Comparison of ENCODE assay signal across 25 cellular contexts in genomic region chr5:92081958-92082712, GRCh38.
A peak's percentile ranks its signal among the peaks of the same experiment; 100 is the strongest.
DNase-seq lines count a peak whose midpoint lies in the region; ATAC-seq, FAIRE-seq and TF ChIP-seq lines count a peak whose summit lies in the region.
"Had no signal": no experiment of that assay in that cellular context is flagged by ENCODE, and none has a peak within 500 bp of the region (broad histone marks: within the 10 kb centered on the region; RNA-seq: fewer than 3 reads in every experiment).

No MANE protein-coding gene starts in this region.

- no peak overlapping the region for H3K9ac ChIP-seq in H1 (replicated peaks in 1 of 4; ENCODE audit: extremely low read depth in 1 of 4, low read depth in 3 of 4, low read length in 3 of 4)

- H3K18ac ChIP-seq in H1 (ENCODE audit: extremely low read depth, low read length), result no peak overlapping the region

- no peak overlapping the region for H3K27ac ChIP-seq in GM23338 (ENCODE audit: low read depth)
- no peak overlapping the region for H3K27ac ChIP-seq in PC-9
- H3K27ac ChIP-seq in H1 (ENCODE audit: low read depth, low read length), result no peak overlapping the region
- H3K27ac ChIP-seq: heart left ventricle, left ventricle myocardium inferior, upper lobe of left lung had no signal

- no peak overlapping the region for H3K4ac ChIP-seq in H1 (replicated peaks; ENCODE audit: insufficient read length, low read depth, low read length)

- no peaks in the 10 kb centered on the region; the same call in 2 of the 3 replicates for H3K9me3 Mint-ChIP-seq in GM23338
- peaks cover 10% of the 10 kb centered on the region for H3K9me3 Mint-ChIP-seq in progenitor cell of endocrine pancreas (ENCODE audit: low read depth)
- H3K9me3 Mint-ChIP-seq: activated T-cell treated with anti-CD3 and anti-CD28 coated beads, Interleukin-2, amount 50 U/mL, for 24 hours had no signal

- no peak overlapping the region for H3K4me3 Mint-ChIP-seq in GM23338
- H3K4me3 Mint-ChIP-seq in progenitor cell of endocrine pancreas (ENCODE audit: low read depth), result peak overlapping the region; percentile 39
- H3K4me3 Mint-ChIP-seq: activated T-cell treated with anti-CD3 and anti-CD28 coated beads, Interleukin-2, amount 50 U/mL, for 24 hours; CD4-positive, CD25-positive, alpha-beta regulatory T cell; dendritic cell treated with granulocyte-macrophage colony-stimulating factor and Interleukin-4, amounts not matched to agents 40 ng/mL and 50 ng/mL, for 4 days; nephron had no signal

- no peaks in the 10 kb centered on the region for H3K23me2 ChIP-seq in H1 (ENCODE audit: low read depth, low read length)

- H4K91ac ChIP-seq in H1 (replicated peaks; ENCODE audit: insufficient read length, low read length), result no peak overlapping the region

- no peak overlapping the region for H2BK5ac ChIP-seq in H1 (ENCODE audit: low read depth, low read length)

- H3K79me2 ChIP-seq in GM23338 (replicated peaks; ENCODE audit: insufficient read depth), result no peaks in the 10 kb centered on the region
- H3K79me2 ChIP-seq in PC-9 (ENCODE audit: low read depth), result no peaks in the 10 kb centered on the region
- no peaks in the 10 kb centered on the region for H3K79me2 ChIP-seq in H1 (ENCODE audit: control insufficient read depth in 1 of 2, insufficient read depth in 2 of 2, low read length in 2 of 2)

- TF ChIP-seq RAD21 in H1 (IDR thresholded peaks at IDR 0.05 in 1 of 2, conservative IDR thresholded peaks at IDR 0.05 in 1 of 2; ENCODE audit: low read depth in 2 of 2, low read length in 2 of 2), result no peak

- H3F3A ChIP-seq in GM23338 (replicated peaks; ENCODE audit: low read depth) (no peaks in the 10 kb centered on the region), PC-9 (ENCODE audit: insufficient read depth, low read depth) (no peaks in the 10 kb centered on the region)

- H3K4me1 ChIP-seq in GM23338 (ENCODE audit: insufficient read depth) (no peaks in the 10 kb centered on the region), PC-9 (replicated peaks; ENCODE audit: insufficient read depth) (no peaks in the 10 kb centered on the region), H1 (replicated peaks in 1 of 4; ENCODE audit: control insufficient read depth in 3 of 4, insufficient read depth in 4 of 4, low read length in 3 of 4) (no peaks in the 10 kb centered on the region)
- H3K4me1 ChIP-seq: heart left ventricle, left ventricle myocardium inferior, upper lobe of left lung had no signal

- DNase-seq in GM23338 (ENCODE audit: low spot score) (no peak), PC-9 (no peak), H1 (ENCODE audit: low read depth in 1 of 2, low spot score in 2 of 2) (no peak), progenitor cell of endocrine pancreas (ENCODE audit: low spot score, unreplicated experiment) (no peak), posterior cingulate gyrus (no peak), left lobe of liver (ENCODE audit: low spot score) (no peak)
- no peak for DNase-seq in stimulated activated CD4-positive, alpha-beta T cell treated with anti-CD3 and anti-CD28 coated beads, Interleukin-12 subunit alpha, Interleukin-12 subunit beta, amount 100 ng/mL, for 4 hours
- DNase-seq: activated CD8-positive, alpha-beta memory T cell treated with anti-CD3 and anti-CD28 coated beads for 24 hours; activated naive CD4-positive, alpha-beta T cell; activated T-cell treated with anti-CD3 and anti-CD28 coated beads, Interleukin-2, amount 50 U/mL, for 24 hours; CD4-positive, CD25-positive, alpha-beta regulatory T cell; heart left ventricle; left ventricle myocardium inferior; NCI-H1105 treated with DMSO at 0.1 percent for 48 hours; NCI-H2081 treated with DMSO at 0.1 percent for 48 hours; NCI-H446; RPMI8226; stimulated activated CD4-positive, alpha-beta T cell treated with anti-CD3 and anti-CD28 coated beads, Interleukin-15, amount 100 ng/mL, for 24 hours; SW 1271 had no signal

- H2BK15ac ChIP-seq in H1 (ENCODE audit: low read length), result no peak overlapping the region

- H3K4me3 ChIP-seq in GM23338 (no peak overlapping the region), PC-9 (peak overlapping the region; percentile 18; the same call in 1 of the 2 replicates), H1 (ENCODE audit: extremely low read depth in 1 of 4, insufficient read depth in 2 of 4, low read depth in 3 of 4, low read length in 4 of 4) (no peak overlapping the region)
- H3K4me3 ChIP-seq: heart left ventricle, left ventricle myocardium inferior, upper lobe of left lung had no signal

- no peak overlapping the region for H3K27ac Mint-ChIP-seq in GM23338
- peak overlapping the region; percentile 85 for H3K27ac Mint-ChIP-seq in progenitor cell of endocrine pancreas
- H3K27ac Mint-ChIP-seq: activated T-cell treated with anti-CD3 and anti-CD28 coated beads, Interleukin-2, amount 50 U/mL, for 24 hours; CD4-positive, CD25-positive, alpha-beta regulatory T cell; dendritic cell treated with granulocyte-macrophage colony-stimulating factor and Interleukin-4, amounts not matched to agents 40 ng/mL and 50 ng/mL, for 4 days; nephron had no signal

- H3K27me3 Mint-ChIP-seq in GM23338 (ENCODE audit: insufficient read depth, low read depth, poor library complexity), result no peaks in the 10 kb centered on the region
- no peaks in the 10 kb centered on the region for H3K27me3 Mint-ChIP-seq in progenitor cell of endocrine pancreas
- H3K27me3 Mint-ChIP-seq: activated T-cell treated with anti-CD3 and anti-CD28 coated beads, Interleukin-2, amount 50 U/mL, for 24 hours; CD4-positive, CD25-positive, alpha-beta regulatory T cell; dendritic cell treated with granulocyte-macrophage colony-stimulating factor and Interleukin-4, amounts not matched to agents 40 ng/mL and 50 ng/mL, for 4 days had no signal

- H3K14ac ChIP-seq in H1 (ENCODE audit: insufficient read length), result no peak overlapping the region

- H2BK12ac ChIP-seq in H1 (ENCODE audit: low read depth, low read length), result no peak overlapping the region

- H3K36me3 ChIP-seq in GM23338 (ENCODE audit: insufficient read depth) (no peaks in the 10 kb centered on the region), PC-9 (ENCODE audit: low read depth) (no peaks in the 10 kb centered on the region), H1 (ENCODE audit: control insufficient read depth in 2 of 4, insufficient read depth in 4 of 4, low read length in 3 of 4) (no peaks in the 10 kb centered on the region)
- H3K36me3 ChIP-seq: heart left ventricle, left ventricle myocardium inferior, upper lobe of left lung had no signal

- CTCF ChIA-PET in PC-9 (lab: Charles Lee) (no interaction called here), H1 (lab: Charles Lee; ENCODE audit: partially characterized antibody) (no interaction called here)

- no peak overlapping the region for H3K4me2 ChIP-seq in GM23338
- H3K4me2 ChIP-seq in PC-9, result peak overlapping the region; percentile 69
- H3K4me2 ChIP-seq in H1 (ENCODE audit: insufficient read depth in 1 of 2, low read depth in 2 of 2, low read length in 2 of 2), result no peak overlapping the region

- ATAC-seq in GM23338 (no peak), left lobe of liver (no peak)
- ATAC-seq: heart left ventricle, sciatic nerve had no signal

- no peak overlapping the region for H4K8ac ChIP-seq in H1 (ENCODE audit: extremely low read depth, insufficient read depth, low read length)

- H3K27me3 ChIP-seq in GM23338 (ENCODE audit: insufficient read depth) (no peaks in the 10 kb centered on the region), PC-9 (ENCODE audit: insufficient read depth, low read depth) (no peaks in the 10 kb centered on the region), H1 (replicated peaks in 1 of 4; ENCODE audit: control insufficient read depth in 3 of 4, extremely low read depth in 1 of 4, insufficient read depth in 3 of 4, low read length in 3 of 4) (no peaks in the 10 kb centered on the region)
- H3K27me3 ChIP-seq: heart left ventricle, upper lobe of left lung had no signal

- H2AFZ ChIP-seq in GM23338 (peak overlapping the region; percentile 64), PC-9 (peak overlapping the region; percentile 61), H1 (ENCODE audit: low read length) (peak overlapping the region; percentile 64; the same call in 1 of the 2 replicates)

- H4K20me1 ChIP-seq in GM23338 (replicated peaks; ENCODE audit: insufficient read depth), result no peaks in the 10 kb centered on the region
- no peaks in the 10 kb centered on the region for H4K20me1 ChIP-seq in PC-9 (ENCODE audit: insufficient read depth)
- H4K20me1 ChIP-seq in H1 (replicated peaks in 1 of 2; ENCODE audit: control insufficient read depth in 1 of 2, insufficient read depth in 2 of 2, low read length in 2 of 2), result no peaks in the 10 kb centered on the region

- intact Hi-C loops in PC-9 (cut with micrococcal nuclease; ENCODE audit: unreplicated experiment) (no loop called here), posterior cingulate gyrus (cut with DNase I) (no loop called here)

- H3K9me3 ChIP-seq in PC-9 (ENCODE audit: insufficient read depth, low read depth) (no peaks in the 10 kb centered on the region), H1 (ENCODE audit: insufficient read depth in 2 of 2, low read depth in 1 of 2, low read length in 1 of 2) (no peaks in the 10 kb centered on the region)
- H3K9me3 ChIP-seq: heart left ventricle, upper lobe of left lung had no signal

- H2AK5ac ChIP-seq in H1 (ENCODE audit: low read depth, low read length), result no peak overlapping the region

- no peak overlapping the region for H3K23ac ChIP-seq in H1 (ENCODE audit: insufficient read length)

- no peak overlapping the region for H2BK20ac ChIP-seq in H1 (ENCODE audit: low read length)

- TF ChIP-seq CTCF in GM23338 (conservative IDR thresholded peaks at IDR 0.05; ENCODE audit: low read depth in 2 of 2), result no peak
- TF ChIP-seq CTCF in PC-9 (conservative IDR thresholded peaks at IDR 0.05), result no peak
- TF ChIP-seq CTCF in H1 (IDR thresholded peaks at IDR 0.05; ENCODE audit: control extremely low read depth in 1 of 3, insufficient read depth in 1 of 3, low read depth in 1 of 3, low read length in 3 of 3), result no peak
- TF ChIP-seq CTCF in progenitor cell of endocrine pancreas (IDR thresholded peaks at IDR 0.05; ENCODE audit: unreplicated experiment), result no peak

- no peaks in the 10 kb centered on the region; the same call in 1 of the 2 replicates for H3K9me2 ChIP-seq in GM23338 (ENCODE audit: insufficient read depth)
- H3K9me2 ChIP-seq in PC-9 (ENCODE audit: insufficient read depth), result no peaks in the 10 kb centered on the region; the same call in 1 of the 2 replicates

- TF ChIP-seq POLR2A in H1 (IDR thresholded peaks at IDR 0.05; ENCODE audit: control extremely low read depth in 1 of 2, low read depth in 2 of 2, low read length in 2 of 2), result no peak

- no peak overlapping the region for H4K5ac ChIP-seq in H1 (ENCODE audit: insufficient read length, low read depth, low read length)

- TF ChIP-seq EP300 in H1 (IDR thresholded peaks at IDR 0.05; ENCODE audit: borderline replicate concordance in 1 of 2, low read depth in 2 of 2, low read length in 2 of 2), result no peak

- POLR2A ChIA-PET in PC-9 (lab: Charles Lee; ENCODE audit: unreplicated experiment) (no interaction called here), H1 (lab: Charles Lee; ENCODE audit: partially characterized antibody) (no interaction called here)

- H3K56ac ChIP-seq in H1 (replicated peaks; ENCODE audit: insufficient read length, low read depth, low read length), result no peak overlapping the region

- no peaks in the 10 kb centered on the region for H3K79me1 ChIP-seq in H1 (ENCODE audit: low read depth, low read length)

- H3K36me3 Mint-ChIP-seq in GM23338 (ENCODE audit: low read depth), result no peaks in the 10 kb centered on the region
- H3K36me3 Mint-ChIP-seq in progenitor cell of endocrine pancreas (ENCODE audit: insufficient read depth), result peaks cover 2% of the 10 kb centered on the region
- H3K36me3 Mint-ChIP-seq: CD4-positive, CD25-positive, alpha-beta regulatory T cell had no signal

- 86% methylated on average over 7 of the region's 7 CpGs; no CpG with 5 or more reads in 1 of the 2 experiments for WGBS in H1 (ENCODE audit: extremely low coverage in 1 of 2, insufficient coverage in 1 of 2, insufficient read length in 1 of 2, insufficient replicate concordance in 2 of 2, low coverage in 1 of 2, low lambda C conversion rate in 2 of 2, missing lambda C conversion rate in 1 of 2), 2 experiments

- no peak overlapping the region for H2BK120ac ChIP-seq in H1 (replicated peaks; ENCODE audit: low read depth, low read length)

- BruUV-seq in PC-9 (replicated peaks; lab: Mats Ljungman, UMichigan), result no TSS peak

- FAIRE-seq in H1 (lab: Jason Lieb, UNC), result no peak
- FAIRE-seq: endothelial cell of umbilical vein, GM18507 had no signal

- H3K4me1 Mint-ChIP-seq in GM23338 (no peaks in the 10 kb centered on the region), progenitor cell of endocrine pancreas (ENCODE audit: low read depth) (peaks cover 33% of the 10 kb centered on the region)
- H3K4me1 Mint-ChIP-seq: CD4-positive, CD25-positive, alpha-beta regulatory T cell; nephron had no signal
